12 cellular contexts compared by ENCODE assay signal in genomic region chr16:27698266-27698665, GRCh38.
DNase-seq lines count a peak whose midpoint lies in the region; ATAC-seq and TF ChIP-seq lines count a peak whose summit lies in the region.
"Had no signal": no experiment of that assay in that cellular context is flagged by ENCODE, and none has a peak within 500 bp of the region (broad histone marks: within the 10 kb centered on the region; RNA-seq: fewer than 3 reads in every experiment).

No MANE protein-coding gene starts in this region.

- no peaks in the 10 kb centered on the region for H3F3A ChIP-seq in smooth muscle cell (ENCODE audit: low read depth)

- no peak overlapping the region for H3K4me3 ChIP-seq in smooth muscle cell

- H3K27me3 Mint-ChIP-seq in activated CD8-positive, alpha-beta T cell treated with anti-CD3 and anti-CD28 coated beads for 36 hours, result no peaks in the 10 kb centered on the region
- H3K27me3 Mint-ChIP-seq in activated CD8-positive, alpha-beta T cell treated with anti-CD3 and anti-CD28 coated beads, Interleukin-2, amount 10 ng/mL, durations not matched to agents 7 days and 5 days (ENCODE audit: low read depth), result no peaks in the 10 kb centered on the region
- H3K27me3 Mint-ChIP-seq in endothelial cell (ENCODE audit: unreplicated experiment), result peaks cover 3% of the 10 kb centered on the region
- H3K27me3 Mint-ChIP-seq: activated naive CD8-positive, alpha-beta T cell treated with anti-CD3 and anti-CD28 coated beads, Interleukin-2, amount 10 ng/mL, durations not matched to agents 7 days and 5 days had no signal

- H2AFZ ChIP-seq in smooth muscle cell (ENCODE audit: low read depth), result no peak overlapping the region

- no peaks in the 10 kb centered on the region for H3K9me3 Mint-ChIP-seq in activated CD8-positive, alpha-beta T cell treated with anti-CD3 and anti-CD28 coated beads for 36 hours
- H3K9me3 Mint-ChIP-seq in activated CD8-positive, alpha-beta T cell treated with anti-CD3 and anti-CD28 coated beads, Interleukin-2, amount 10 ng/mL, durations not matched to agents 7 days and 5 days (ENCODE audit: insufficient read depth), result no peaks in the 10 kb centered on the region
- no peaks in the 10 kb centered on the region for H3K9me3 Mint-ChIP-seq in endothelial cell (ENCODE audit: unreplicated experiment)
- H3K9me3 Mint-ChIP-seq: activated naive CD8-positive, alpha-beta T cell treated with anti-CD3 and anti-CD28 coated beads, Interleukin-2, amount 10 ng/mL, durations not matched to agents 7 days and 5 days had no signal

- no peak overlapping the region for H3K4me3 Mint-ChIP-seq in activated CD8-positive, alpha-beta T cell treated with anti-CD3 and anti-CD28 coated beads for 36 hours
- no peak overlapping the region for H3K4me3 Mint-ChIP-seq in activated CD8-positive, alpha-beta T cell treated with anti-CD3 and anti-CD28 coated beads, Interleukin-2, amount 10 ng/mL, durations not matched to agents 7 days and 5 days
- H3K4me3 Mint-ChIP-seq in endothelial cell (ENCODE audit: unreplicated experiment), result no peak overlapping the region
- H3K4me3 Mint-ChIP-seq: activated naive CD8-positive, alpha-beta T cell treated with anti-CD3 and anti-CD28 coated beads, Interleukin-2, amount 10 ng/mL, durations not matched to agents 7 days and 5 days had no signal

- no peak for TF ChIP-seq CTCF in activated CD8-positive, alpha-beta T cell treated with anti-CD3 and anti-CD28 coated beads for 36 hours (IDR thresholded peaks at IDR 0.05)
- TF ChIP-seq CTCF in endothelial cell (IDR thresholded peaks at IDR 0.05; ENCODE audit: unreplicated experiment) (peak; percentile 30), smooth muscle cell (IDR thresholded peaks at IDR 0.05; ENCODE audit: borderline replicate concordance, insufficient read depth, poor library complexity, severe bottlenecking) (peak; percentile 25)

- no peak overlapping the region for H3K27ac ChIP-seq in smooth muscle cell (ENCODE audit: low read depth)
- H3K27ac ChIP-seq: neutrophil had no signal

- no peaks in the 10 kb centered on the region for H3K36me3 ChIP-seq in smooth muscle cell (ENCODE audit: low read depth)

- ATAC-seq in activated CD8-positive, alpha-beta T cell treated with anti-CD3 and anti-CD28 coated beads for 36 hours, result no peak
- ATAC-seq in activated CD8-positive, alpha-beta T cell treated with anti-CD3 and anti-CD28 coated beads, Interleukin-2, amount 10 ng/mL, durations not matched to agents 7 days and 5 days, result no peak
- ATAC-seq in HG03469 (IDR thresholded peaks at IDR 0.05; ENCODE audit: unreplicated experiment), result no peak

- H3K27me3 ChIP-seq in smooth muscle cell (ENCODE audit: low read depth), result no peaks in the 10 kb centered on the region
- H3K27me3 ChIP-seq: neutrophil had no signal

- H3K4me1 Mint-ChIP-seq in activated CD8-positive, alpha-beta T cell treated with anti-CD3 and anti-CD28 coated beads for 36 hours (ENCODE audit: low read depth), result no peaks in the 10 kb centered on the region
- H3K4me1 Mint-ChIP-seq in activated CD8-positive, alpha-beta T cell treated with anti-CD3 and anti-CD28 coated beads, Interleukin-2, amount 10 ng/mL, durations not matched to agents 7 days and 5 days (ENCODE audit: low read depth), result no peaks in the 10 kb centered on the region
- peaks cover 4% of the 10 kb centered on the region for H3K4me1 Mint-ChIP-seq in endothelial cell (ENCODE audit: unreplicated experiment)
- H3K4me1 Mint-ChIP-seq: activated naive CD8-positive, alpha-beta T cell treated with anti-CD3 and anti-CD28 coated beads, Interleukin-2, amount 10 ng/mL, durations not matched to agents 7 days and 5 days had no signal

- no peaks in the 10 kb centered on the region for H3K4me1 ChIP-seq in smooth muscle cell (ENCODE audit: low read depth)

- intact Hi-C loops in activated CD8-positive, alpha-beta T cell treated with anti-CD3 and anti-CD28 coated beads for 36 hours (cut with micrococcal nuclease), result no loop called here

- no peaks in the 10 kb centered on the region for H3K9me3 ChIP-seq in smooth muscle cell (replicated peaks; ENCODE audit: low read depth)
- H3K9me3 ChIP-seq: neutrophil had no signal

- H3K36me3 Mint-ChIP-seq in activated CD8-positive, alpha-beta T cell treated with anti-CD3 and anti-CD28 coated beads for 36 hours (ENCODE audit: low read depth), result peaks cover 7% of the 10 kb centered on the region
- no peaks in the 10 kb centered on the region for H3K36me3 Mint-ChIP-seq in activated CD8-positive, alpha-beta T cell treated with anti-CD3 and anti-CD28 coated beads, Interleukin-2, amount 10 ng/mL, durations not matched to agents 7 days and 5 days (ENCODE audit: low read depth)
- H3K36me3 Mint-ChIP-seq in endothelial cell (ENCODE audit: low read depth, unreplicated experiment), result peaks cover 8% of the 10 kb centered on the region
- H3K36me3 Mint-ChIP-seq: activated naive CD8-positive, alpha-beta T cell treated with anti-CD3 and anti-CD28 coated beads, Interleukin-2, amount 10 ng/mL, durations not matched to agents 7 days and 5 days had no signal

- H3K79me2 ChIP-seq in smooth muscle cell (ENCODE audit: low read depth), result no peaks in the 10 kb centered on the region

- peak; percentile 18 for DNase-seq in activated CD8-positive, alpha-beta T cell treated with anti-CD3 and anti-CD28 coated beads for 36 hours
- DNase-seq in activated CD8-positive, alpha-beta T cell treated with anti-CD3 and anti-CD28 coated beads, Interleukin-2, amount 10 ng/mL, durations not matched to agents 7 days and 5 days, result no peak
- DNase-seq in NAMALWA (ENCODE audit: low spot score), result peak; percentile 21
- peak; percentile 69 for DNase-seq in endothelial cell (ENCODE audit: low spot score)
- no peak for DNase-seq in smooth muscle cell (lab: John Stamatoyannopoulos, UW; ENCODE audit: unreplicated experiment)
- no peak for DNase-seq in COR-L47 (lab: John Stamatoyannopoulos, UW)
- DNase-seq in NCI-H2171 treated with DMSO at 0.1 percent for 48 hours (lab: John Stamatoyannopoulos, UW), result no peak
- DNase-seq: activated naive CD8-positive, alpha-beta T cell treated with anti-CD3 and anti-CD28 coated beads, Interleukin-2, amount 10 ng/mL, durations not matched to agents 7 days and 5 days; NCI-H1436 treated with DMSO at 0.1 percent for 48 hours; T-helper 9 cell had no signal

- no peaks in the 10 kb centered on the region for H4K20me1 ChIP-seq in smooth muscle cell (ENCODE audit: low read depth)

- no peak overlapping the region for H3K4me2 ChIP-seq in smooth muscle cell

- CTCF ChIA-PET in activated CD8-positive, alpha-beta T cell treated with anti-CD3 and anti-CD28 coated beads for 36 hours (lab: Charles Lee), result no interaction called here
- CTCF ChIA-PET in activated CD8-positive, alpha-beta T cell treated with anti-CD3 and anti-CD28 coated beads, Interleukin-2, amount 10 ng/mL, durations not matched to agents 7 days and 5 days (lab: Charles Lee), result no interaction called here

- POLR2A ChIA-PET in activated CD8-positive, alpha-beta T cell treated with anti-CD3 and anti-CD28 coated beads for 36 hours (lab: Charles Lee), result no interaction called here
- POLR2A ChIA-PET in activated CD8-positive, alpha-beta T cell treated with anti-CD3 and anti-CD28 coated beads, Interleukin-2, amount 10 ng/mL, durations not matched to agents 7 days and 5 days (lab: Charles Lee), result no interaction called here

- H3K9ac ChIP-seq in smooth muscle cell (ENCODE audit: low read depth), result no peak overlapping the region

- no peak overlapping the region for H3K27ac Mint-ChIP-seq in activated CD8-positive, alpha-beta T cell treated with anti-CD3 and anti-CD28 coated beads for 36 hours
- no peak overlapping the region for H3K27ac Mint-ChIP-seq in activated CD8-positive, alpha-beta T cell treated with anti-CD3 and anti-CD28 coated beads, Interleukin-2, amount 10 ng/mL, durations not matched to agents 7 days and 5 days
- H3K27ac Mint-ChIP-seq in endothelial cell (ENCODE audit: unreplicated experiment), result no peak overlapping the region
- H3K27ac Mint-ChIP-seq: activated naive CD8-positive, alpha-beta T cell treated with anti-CD3 and anti-CD28 coated beads, Interleukin-2, amount 10 ng/mL, durations not matched to agents 7 days and 5 days had no signal

- 33% methylated on average over 14 of the region's 14 CpGs for WGBS in smooth muscle cell (ENCODE audit: low lambda C conversion rate)

Comparison
In these comparisons a context has a peak if more than half of its experiments do, and no peak if none do; other contexts are left out.
1. DNase-seq: peak in activated CD8-positive, alpha-beta T cell treated with anti-CD3 and anti-CD28 coated beads for 36 hours (single experiment), NAMALWA (single experiment) and endothelial cell (single experiment); none in activated CD8-positive, alpha-beta T cell treated with anti-CD3 and anti-CD28 coated beads, Interleukin-2, amount 10 ng/mL, durations not matched to agents 7 days and 5 days (single experiment), smooth muscle cell (single experiment), COR-L47 (single experiment) and NCI-H2171 treated with DMSO at 0.1 percent for 48 hours (single experiment).